Comparison of ENCODE assay signal across 23 cellular contexts in genomic region chr19:33859016-33859415, GRCh38.
DNase-seq lines count a peak whose midpoint lies in the region; ATAC-seq and TF ChIP-seq lines count a peak whose summit lies in the region.
"Had no signal": no experiment of that assay in that cellular context is flagged by ENCODE, and none has a peak within 500 bp of the region (broad histone marks: within the 10 kb centered on the region; RNA-seq: fewer than 3 reads in every experiment).

No MANE protein-coding gene starts in this region.

- H3K27me3 Mint-ChIP-seq in natural killer cell treated with Interleukin-12 subunit alpha and Interleukin-12 subunit beta and Interleukin-15 and Interleukin-18, amount 100 ng/mL, for 72 hours = peaks cover 0 to 2% of the 10 kb centered on the region in 2 donors
- no peaks in the 10 kb centered on the region for H3K27me3 Mint-ChIP-seq in natural killer cell (ENCODE audit: low read depth in 2 of 2)
- H3K27me3 Mint-ChIP-seq in stimulated activated memory B cell treated with anti-CD40 and anti-IgM and Interleukin-4, amounts not matched to agents 10 μg/mL and 1 μg/mL and 100 μg/mL, for 72 hours = no peaks in the 10 kb centered on the region
- H3K27me3 Mint-ChIP-seq: CD4-positive, alpha-beta T cell had no signal

- H2BK120ac ChIP-seq in trophoblast cell (ENCODE audit: insufficient read depth, low read length, poor library complexity) = no peak overlapping the region

- H3K27ac ChIP-seq in trophoblast cell (ENCODE audit: low read depth, low read length) (no peak overlapping the region), foreskin keratinocyte (no peak overlapping the region)
- H3K27ac ChIP-seq: A549; BLaER1 treated with 17β-estradiol and CSF1 and Interleukin-3, amounts not matched to agents 10 nM and 100 nM had no signal

- H3K4me2 ChIP-seq in trophoblast cell (ENCODE audit: low read length) = no peak overlapping the region
- H3K4me2 ChIP-seq: A549; BLaER1 treated with 17β-estradiol and CSF1 and Interleukin-3, amounts not matched to agents 10 nM and 100 nM had no signal

- intact Hi-C loops in natural killer cell (cut with micrococcal nuclease) = no loop called here

- H3K4me1 ChIP-seq in trophoblast cell (ENCODE audit: control insufficient read depth in 1 of 2, insufficient read depth in 2 of 2, low read length in 2 of 2) (peaks cover 0 to 2% of the 10 kb centered on the region in 2 experiments), foreskin keratinocyte (no peaks in the 10 kb centered on the region)
- H3K4me1 ChIP-seq: A549; BE2C; BLaER1 treated with 17β-estradiol and CSF1 and Interleukin-3, amounts not matched to agents 10 nM and 100 nM; HAP-1 had no signal

- H3K9me3 ChIP-seq in trophoblast cell (ENCODE audit: insufficient read depth, low read depth, low read length) = no peaks in the 10 kb centered on the region
- H3K9me3 ChIP-seq: A549; BE2C; BLaER1 treated with 17β-estradiol and CSF1 and Interleukin-3, amounts not matched to agents 10 nM and 100 nM; HAP-1 had no signal

- no peak overlapping the region for H3K4ac ChIP-seq in trophoblast cell (ENCODE audit: low read depth, low read length)

- H3K27me3 ChIP-seq in trophoblast cell (ENCODE audit: insufficient read depth, low read length) (no peaks in the 10 kb centered on the region), foreskin keratinocyte (no peaks in the 10 kb centered on the region)
- H3K27me3 ChIP-seq: BE2C; BLaER1 treated with 17β-estradiol and CSF1 and Interleukin-3, amounts not matched to agents 10 nM and 100 nM had no signal

- TF ChIP-seq CTCF in natural killer cell (IDR thresholded peaks at IDR 0.05) (no peak), foreskin keratinocyte (conservative IDR thresholded peaks at IDR 0.05) (no peak)

- peak; percentile 40 to 42 for ATAC-seq in natural killer cell treated with Interleukin-12 subunit alpha and Interleukin-12 subunit beta and Interleukin-15 and Interleukin-18, amount 100 ng/mL, for 72 hours
- ATAC-seq in natural killer cell (no peak), foreskin keratinocyte (no peak)
- no peak for ATAC-seq in stimulated activated memory B cell treated with anti-CD40 and anti-IgM and Interleukin-4, amounts not matched to agents 10 μg/mL and 1 μg/mL and 100 μg/mL, for 72 hours

- H3K27ac Mint-ChIP-seq in natural killer cell treated with Interleukin-12 subunit alpha and Interleukin-12 subunit beta and Interleukin-15 and Interleukin-18, amount 100 ng/mL, for 72 hours = no peak overlapping the region
- H3K27ac Mint-ChIP-seq in natural killer cell = no peak overlapping the region
- no peak overlapping the region for H3K27ac Mint-ChIP-seq in stimulated activated memory B cell treated with anti-CD40 and anti-IgM and Interleukin-4, amounts not matched to agents 10 μg/mL and 1 μg/mL and 100 μg/mL, for 72 hours
- H3K27ac Mint-ChIP-seq: CD14-positive monocyte; CD4-positive, alpha-beta T cell; CD8-positive, alpha-beta memory T cell had no signal

- no peaks in the 10 kb centered on the region for H3K4me1 Mint-ChIP-seq in natural killer cell treated with Interleukin-12 subunit alpha and Interleukin-12 subunit beta and Interleukin-15 and Interleukin-18, amount 100 ng/mL, for 72 hours (ENCODE audit: low read depth in 2 of 2)
- H3K4me1 Mint-ChIP-seq in natural killer cell = no peaks in the 10 kb centered on the region
- H3K4me1 Mint-ChIP-seq in stimulated activated memory B cell treated with anti-CD40 and anti-IgM and Interleukin-4, amounts not matched to agents 10 μg/mL and 1 μg/mL and 100 μg/mL, for 72 hours = no peaks in the 10 kb centered on the region
- H3K4me1 Mint-ChIP-seq: CD14-positive monocyte; CD8-positive, alpha-beta memory T cell had no signal

- H4K91ac ChIP-seq in trophoblast cell (ENCODE audit: low read depth, low read length) = no peak overlapping the region

- WGBS in trophoblast cell (ENCODE audit: extremely low coverage, insufficient coverage, insufficient read length) = no CpG with 5 or more reads among the region's 17 CpGs

- no peak overlapping the region for H3K23ac ChIP-seq in trophoblast cell (ENCODE audit: low read length)

- H3K79me1 ChIP-seq in trophoblast cell (ENCODE audit: low read length) = no peaks in the 10 kb centered on the region

- no peak overlapping the region for H3K18ac ChIP-seq in trophoblast cell (ENCODE audit: low read length)

- no peak overlapping the region for H2BK12ac ChIP-seq in trophoblast cell (ENCODE audit: low read length)

- H2BK5ac ChIP-seq in trophoblast cell (ENCODE audit: low read depth, low read length, poor library complexity) = no peak overlapping the region

- no peaks in the 10 kb centered on the region for H3K36me3 Mint-ChIP-seq in natural killer cell treated with Interleukin-12 subunit alpha and Interleukin-12 subunit beta and Interleukin-15 and Interleukin-18, amount 100 ng/mL, for 72 hours
- no peaks in the 10 kb centered on the region for H3K36me3 Mint-ChIP-seq in natural killer cell
- H3K36me3 Mint-ChIP-seq in stimulated activated memory B cell treated with anti-CD40 and anti-IgM and Interleukin-4, amounts not matched to agents 10 μg/mL and 1 μg/mL and 100 μg/mL, for 72 hours = no peaks in the 10 kb centered on the region
- H3K36me3 Mint-ChIP-seq: CD14-positive monocyte; CD8-positive, alpha-beta memory T cell had no signal

- peak overlapping the region; percentile 35 for H3K9ac ChIP-seq in trophoblast cell (ENCODE audit: low read length)
- H3K9ac ChIP-seq: BLaER1 treated with 17β-estradiol and CSF1 and Interleukin-3, amounts not matched to agents 10 nM and 100 nM had no signal

- H3K36me3 ChIP-seq in trophoblast cell (ENCODE audit: control insufficient read depth in 1 of 2, insufficient read depth in 2 of 2, low read length in 2 of 2) = no peaks in the 10 kb centered on the region
- H3K36me3 ChIP-seq: BE2C; BLaER1 treated with 17β-estradiol and CSF1 and Interleukin-3, amounts not matched to agents 10 nM and 100 nM; HAP-1 had no signal

- no peak overlapping the region for H2AK5ac ChIP-seq in trophoblast cell (ENCODE audit: low read length)

- no peak overlapping the region for H4K12ac ChIP-seq in trophoblast cell (ENCODE audit: low read depth, low read length)

- H3K14ac ChIP-seq in trophoblast cell (ENCODE audit: low read length) = no peak overlapping the region

- H2AFZ ChIP-seq in trophoblast cell (ENCODE audit: insufficient read depth, low read length, poor library complexity) = no peak overlapping the region

- H3K9me3 Mint-ChIP-seq in natural killer cell treated with Interleukin-12 subunit alpha and Interleukin-12 subunit beta and Interleukin-15 and Interleukin-18, amount 100 ng/mL, for 72 hours = no peaks in the 10 kb centered on the region
- no peaks in the 10 kb centered on the region for H3K9me3 Mint-ChIP-seq in natural killer cell
- peaks cover 5% of the 10 kb centered on the region for H3K9me3 Mint-ChIP-seq in stimulated activated memory B cell treated with anti-CD40 and anti-IgM and Interleukin-4, amounts not matched to agents 10 μg/mL and 1 μg/mL and 100 μg/mL, for 72 hours
- H3K9me3 Mint-ChIP-seq: CD4-positive, alpha-beta T cell had no signal

- no peak overlapping the region for H3K4me3 ChIP-seq in trophoblast cell (ENCODE audit: low read depth, low read length)
- H3K4me3 ChIP-seq: A549; BLaER1 treated with 17β-estradiol and CSF1 and Interleukin-3, amounts not matched to agents 10 nM and 100 nM; HAP-1 had no signal

- no peak for DNase-seq in natural killer cell treated with Interleukin-12 subunit alpha and Interleukin-12 subunit beta and Interleukin-15 and Interleukin-18, amount 100 ng/mL, for 72 hours (ENCODE audit: low spot score)
- DNase-seq in natural killer cell (no peak), mesenteric fat pad (ENCODE audit: low spot score) (peak; percentile 33), trophoblast cell (no peak), ureter (ENCODE audit: low spot score) (peak; percentile 29), foreskin keratinocyte (no peak)
- no peak for DNase-seq in stimulated activated naive CD4-positive, alpha-beta T cell treated with Interleukin-2 at 50 U/mL for 16 hours (lab: John Stamatoyannopoulos, UW)
- DNase-seq: 8988T; ACHN; AML-193; BE2C; CD4-positive, alpha-beta T cell; CD8-positive, alpha-beta memory T cell; DMS 273 treated with DMSO at 0.1 percent for 48 hours; DMS53; DMS79 treated with DMSO at 0.1 percent for 48 hours; GF-D8; GOT3 had no signal

- H3K79me2 ChIP-seq in trophoblast cell (ENCODE audit: control insufficient read depth, insufficient read depth, low read length, poor library complexity) = no peaks in the 10 kb centered on the region

- H3K4me3 Mint-ChIP-seq in natural killer cell treated with Interleukin-12 subunit alpha and Interleukin-12 subunit beta and Interleukin-15 and Interleukin-18, amount 100 ng/mL, for 72 hours = no peak overlapping the region
- no peak overlapping the region for H3K4me3 Mint-ChIP-seq in natural killer cell
- no peak overlapping the region for H3K4me3 Mint-ChIP-seq in stimulated activated memory B cell treated with anti-CD40 and anti-IgM and Interleukin-4, amounts not matched to agents 10 μg/mL and 1 μg/mL and 100 μg/mL, for 72 hours
- H3K4me3 Mint-ChIP-seq: CD14-positive monocyte; CD4-positive, alpha-beta T cell; CD8-positive, alpha-beta memory T cell had no signal

- no peak overlapping the region for H4K8ac ChIP-seq in trophoblast cell (ENCODE audit: low read depth, low read length)

Comparison
In these comparisons a context has a peak if more than half of its experiments do, and no peak if none do; other contexts are left out.
1. ATAC-seq: peak in natural killer cell treated with Interleukin-12 subunit alpha and Interleukin-12 subunit beta and Interleukin-15 and Interleukin-18, amount 100 ng/mL, for 72 hours (2 of 2); none in natural killer cell (0 of 3), stimulated activated memory B cell treated with anti-CD40 and anti-IgM and Interleukin-4, amounts not matched to agents 10 μg/mL and 1 μg/mL and 100 μg/mL, for 72 hours (single experiment) and foreskin keratinocyte (single experiment).
2. DNase-seq: peak in mesenteric fat pad (single experiment) and ureter (single experiment); none in natural killer cell treated with Interleukin-12 subunit alpha and Interleukin-12 subunit beta and Interleukin-15 and Interleukin-18, amount 100 ng/mL, for 72 hours (single experiment), natural killer cell (single experiment), trophoblast cell (0 of 2), stimulated activated naive CD4-positive, alpha-beta T cell treated with Interleukin-2 at 50 U/mL for 16 hours (single experiment) and foreskin keratinocyte (0 of 2).